In genomic region chr2:215552144-215552580, GRCh38 we compare ENCODE assay signal across 8 cellular contexts.
"Had no signal": no experiment of that assay in that cellular context is flagged by ENCODE, and none has a peak within 500 bp of the region (broad histone marks: within the 10 kb centered on the region; RNA-seq: fewer than 3 reads in every experiment).

No MANE protein-coding gene starts in this region.

- FAIRE-seq: H1, H54, HTR-8/SVneo had no signal

- H3K36me3 Mint-ChIP-seq: IgD-negative memory B cell had no signal

- H3K9me3 Mint-ChIP-seq: GM23338, H9 had no signal

- ATAC-seq: GM23338 had no signal

- DNase-seq: H9, HCEC 1CT, KBM-7 had no signal

- H3K4me1 Mint-ChIP-seq: IgD-negative memory B cell had no signal

- H3K4me2 ChIP-seq: GM23338 had no signal

- H3K27ac Mint-ChIP-seq: GM23338, H9, IgD-negative memory B cell had no signal

- H3K4me3 ChIP-seq: GM23338 had no signal

- H3K4me3 Mint-ChIP-seq: GM23338, H9, IgD-negative memory B cell had no signal

- H2AFZ ChIP-seq: GM23338 had no signal
